In the genomic region with DNA sequence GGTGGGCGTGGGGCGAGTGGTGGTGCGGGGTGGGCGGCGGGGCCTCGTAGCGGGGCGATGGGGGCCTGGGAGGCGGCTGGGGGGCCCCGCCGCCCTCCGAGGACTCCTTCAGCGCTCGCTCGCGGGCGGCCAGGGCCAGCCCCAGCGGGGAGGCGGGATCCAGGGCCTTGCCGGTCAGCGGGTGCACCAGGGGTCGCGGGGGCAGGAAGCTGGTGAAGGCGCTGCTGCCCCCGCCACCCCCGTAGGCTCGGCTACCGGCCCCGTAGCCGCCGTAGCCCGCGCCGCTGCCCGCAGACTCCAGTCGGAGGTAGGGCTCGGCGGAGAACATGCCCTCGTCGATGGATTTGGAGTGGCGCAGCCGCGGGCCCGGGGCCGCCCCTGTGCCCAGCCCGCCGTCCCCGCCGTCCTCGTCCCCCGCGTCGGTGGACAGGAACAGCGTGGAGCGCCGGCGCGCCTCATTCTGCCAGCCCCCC, we compare ENCODE assay signal across 13 cellular contexts. TPM values are rescaled to one million over a fixed set of nuclear protein-coding genes. Genes with fewer than 3 reads are reported as not detected.
DNase-seq lines count a peak whose midpoint lies in the region; TF ChIP-seq lines count a peak whose summit lies in the region.
"Had no signal": no experiment of that assay in that cellular context is flagged by ENCODE, and none has a peak within 500 bp of the region (broad histone marks: within the 10 kb centered on the region; RNA-seq: fewer than 3 reads in every experiment).

No MANE protein-coding gene starts in this region.

- POLR2A ChIA-PET in HEK293 (lab: Yijun Ruan, JAX), result no interaction called here

- H3K27me3 ChIP-seq in endodermal cell (ENCODE audit: control insufficient read depth, insufficient read depth, low read length, poor library complexity, severe bottlenecking), result peaks cover 31% of the 10 kb centered on the region
- H3K27me3 ChIP-seq in neural progenitor cell, result peaks cover 66% of the 10 kb centered on the region

- H3K79me2 ChIP-seq in neural progenitor cell (ENCODE audit: low read depth), result no peaks in the 10 kb centered on the region

- TF ChIP-seq CTCF in HEK293 (tag by site-specific recombination; IDR thresholded peaks at IDR 0.05) (no peak), endodermal cell (conservative IDR thresholded peaks at IDR 0.05) (no peak), neural progenitor cell (IDR thresholded peaks at IDR 0.05) (no peak)

- H3K4me3 Mint-ChIP-seq in endodermal cell, result no peak overlapping the region
- no peak overlapping the region for H3K4me3 Mint-ChIP-seq in neural progenitor cell
- H3K4me3 Mint-ChIP-seq: CD8-positive, alpha-beta memory T cell had no signal

- WGBS in endodermal cell (ENCODE audit: insufficient coverage in 1 of 2, insufficient read length in 1 of 2), 2 experiments, result 57 to 78% methylated on average over 35 to 58 of the region's 58 CpGs

- no peak overlapping the region for H2AFZ ChIP-seq in neural progenitor cell (replicated peaks)

- H3K27me3 Mint-ChIP-seq in endodermal cell (ENCODE audit: insufficient read depth) (peaks cover 87% of the 10 kb centered on the region), neural progenitor cell (ENCODE audit: insufficient read depth, low read depth) (peaks cover 30% of the 10 kb centered on the region)

- H4K20me1 ChIP-seq in neural progenitor cell (ENCODE audit: low read depth), result no peaks in the 10 kb centered on the region

- H3K27ac ChIP-seq in HEK293 (ENCODE audit: extremely low read depth, low read depth, low read length) (no peak overlapping the region), endodermal cell (ENCODE audit: low read depth, low read length) (no peak overlapping the region), neural progenitor cell (no peak overlapping the region)
- H3K27ac ChIP-seq: BLaER1, SJCRH30 had no signal

- H3K27ac Mint-ChIP-seq in endodermal cell (no peak overlapping the region), neural progenitor cell (no peak overlapping the region)
- H3K27ac Mint-ChIP-seq: CD8-positive, alpha-beta memory T cell had no signal

- H3K36me3 ChIP-seq in HEK293 (ENCODE audit: control insufficient read depth in 2 of 2, insufficient read depth in 1 of 2, low read length in 2 of 2) (no peaks in the 10 kb centered on the region), endodermal cell (ENCODE audit: control insufficient read depth, insufficient read depth, low read length) (no peaks in the 10 kb centered on the region), neural progenitor cell (no peaks in the 10 kb centered on the region)
- H3K36me3 ChIP-seq: SJCRH30 had no signal

- H3K36me3 Mint-ChIP-seq in endodermal cell (ENCODE audit: low read depth), result no peaks in the 10 kb centered on the region
- H3K36me3 Mint-ChIP-seq in neural progenitor cell, result peaks cover 5% of the 10 kb centered on the region
- H3K36me3 Mint-ChIP-seq: CD8-positive, alpha-beta memory T cell had no signal

- H3K4me3 ChIP-seq in HEK293 (ENCODE audit: low read depth, low read length) (no peak overlapping the region), endodermal cell (ENCODE audit: low read length) (no peak overlapping the region), neural progenitor cell (peak overlapping the region; percentile 15)
- H3K4me3 ChIP-seq: BLaER1, SJCRH30 had no signal

- peaks cover 3% of the 10 kb centered on the region for H3K4me1 Mint-ChIP-seq in endodermal cell
- H3K4me1 Mint-ChIP-seq in neural progenitor cell, result peaks cover 17% of the 10 kb centered on the region
- H3K4me1 Mint-ChIP-seq: CD8-positive, alpha-beta memory T cell had no signal

- H3K9me3 Mint-ChIP-seq in endodermal cell (no peaks in the 10 kb centered on the region), neural progenitor cell (no peaks in the 10 kb centered on the region)

- H3K9me3 ChIP-seq in HEK293 (ENCODE audit: control insufficient read depth, insufficient read depth, low read depth, low read length), result no peaks in the 10 kb centered on the region
- H3K9me3 ChIP-seq in endodermal cell (ENCODE audit: control insufficient read depth, low read length), result no peaks in the 10 kb centered on the region
- no peaks in the 10 kb centered on the region for H3K9me3 ChIP-seq in neural progenitor cell (ENCODE audit: low read depth)
- H3K9me3 ChIP-seq: BLaER1, SJCRH30 had no signal

- no peaks in the 10 kb centered on the region for H3K4me1 ChIP-seq in HEK293 (ENCODE audit: control insufficient read depth, insufficient read depth, low read length)
- H3K4me1 ChIP-seq in endodermal cell (ENCODE audit: control insufficient read depth, insufficient read depth, low read length), result no peaks in the 10 kb centered on the region
- no peaks in the 10 kb centered on the region for H3K4me1 ChIP-seq in neural progenitor cell
- H3K4me1 ChIP-seq: SJCRH30 had no signal

- DNase-seq in endodermal cell (peak; percentile 63), neural progenitor cell (ENCODE audit: low spot score) (no peak), amygdala (lab: John Stamatoyannopoulos, UW) (no peak), NCI-H2171 (lab: John Stamatoyannopoulos, UW) (no peak), H4 (ENCODE audit: low spot score) (no peak), activated T-cell treated with anti-CD3 and anti-CD28 coated beads for 4 hours (no peak)
- DNase-seq: CD8-positive, alpha-beta memory T cell; NCI-H1417; NCI-H187 treated with DMSO at 0.1 percent for 48 hours; NCI-H446; SJCRH30 had no signal

- H3K4me2 ChIP-seq in neural progenitor cell, result peak overlapping the region; percentile 27
- H3K4me2 ChIP-seq: BLaER1 had no signal

- H3K9ac ChIP-seq in endodermal cell (ENCODE audit: extremely low read depth, low read length, poor library complexity, severe bottlenecking) (no peak overlapping the region), neural progenitor cell (no peak overlapping the region)
- H3K9ac ChIP-seq: BLaER1 had no signal

- no peaks in the 10 kb centered on the region for H3F3A ChIP-seq in neural progenitor cell (ENCODE audit: low read depth)

- CTCF ChIA-PET in HEK293 (lab: Yijun Ruan, JAX), result no interaction called here

TF ChIP-seq in HEK293, 187 proteins besides CTCF, POLR2A, EP300 and RAD21:
- TF ChIP-seq, protein P1, sequence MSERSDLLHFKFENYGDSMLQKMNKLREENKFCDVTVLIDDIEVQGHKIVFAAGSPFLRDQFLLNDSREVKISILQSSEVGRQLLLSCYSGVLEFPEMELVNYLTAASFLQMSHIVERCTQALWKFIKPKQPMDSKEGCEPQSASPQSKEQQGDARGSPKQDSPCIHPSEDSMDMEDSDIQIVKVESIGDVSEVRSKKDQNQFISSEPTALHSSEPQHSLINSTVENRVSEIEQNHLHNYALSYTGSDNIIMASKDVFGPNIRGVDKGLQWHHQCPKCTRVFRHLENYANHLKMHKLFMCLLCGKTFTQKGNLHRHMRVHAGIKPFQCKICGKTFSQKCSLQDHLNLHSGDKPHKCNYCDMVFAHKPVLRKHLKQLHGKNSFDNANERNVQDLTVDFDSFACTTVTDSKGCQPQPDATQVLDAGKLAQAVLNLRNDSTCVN (tag by site-specific recombination; optimal IDR thresholded peaks at IDR 0.05), result peak; percentile 29
- TF ChIP-seq WT1 (tag by site-specific recombination; IDR thresholded peaks at IDR 0.05) (no peak), PRDM1 (tag by site-specific recombination; IDR thresholded peaks at IDR 0.05) (no peak), GFI1B (tag by site-specific recombination; IDR thresholded peaks at IDR 0.05) (no peak), ZBTB20 (tag by site-specific recombination; IDR thresholded peaks at IDR 0.05) (no peak), ZFHX2 (tag by site-specific recombination; conservative IDR thresholded peaks at IDR 0.05) (peak; percentile 64), ZNF530 (tag by site-specific recombination; IDR thresholded peaks at IDR 0.05; ENCODE audit: low read depth) (no peak), GLIS2 (tag by site-specific recombination; IDR thresholded peaks at IDR 0.05) (no peak), ZBTB17 (tag by site-specific recombination; IDR thresholded peaks at IDR 0.05) (no peak)
- TF ChIP-seq, protein P2, sequence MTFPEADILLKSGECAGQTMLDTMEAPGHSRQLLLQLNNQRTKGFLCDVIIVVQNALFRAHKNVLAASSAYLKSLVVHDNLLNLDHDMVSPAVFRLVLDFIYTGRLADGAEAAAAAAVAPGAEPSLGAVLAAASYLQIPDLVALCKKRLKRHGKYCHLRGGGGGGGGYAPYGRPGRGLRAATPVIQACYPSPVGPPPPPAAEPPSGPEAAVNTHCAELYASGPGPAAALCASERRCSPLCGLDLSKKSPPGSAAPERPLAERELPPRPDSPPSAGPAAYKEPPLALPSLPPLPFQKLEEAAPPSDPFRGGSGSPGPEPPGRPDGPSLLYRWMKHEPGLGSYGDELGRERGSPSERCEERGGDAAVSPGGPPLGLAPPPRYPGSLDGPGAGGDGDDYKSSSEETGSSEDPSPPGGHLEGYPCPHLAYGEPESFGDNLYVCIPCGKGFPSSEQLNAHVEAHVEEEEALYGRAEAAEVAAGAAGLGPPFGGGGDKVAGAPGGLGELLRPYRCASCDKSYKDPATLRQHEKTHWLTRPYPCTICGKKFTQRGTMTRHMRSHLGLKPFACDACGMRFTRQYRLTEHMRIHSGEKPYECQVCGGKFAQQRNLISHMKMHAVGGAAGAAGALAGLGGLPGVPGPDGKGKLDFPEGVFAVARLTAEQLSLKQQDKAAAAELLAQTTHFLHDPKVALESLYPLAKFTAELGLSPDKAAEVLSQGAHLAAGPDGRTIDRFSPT (tag by site-specific recombination; IDR thresholded peaks at IDR 0.05), result no peak; the same call in 1 of the 2 replicates
TF ChIP-seq in HEK293: peak in this region for 2.

RNA-seq across cellular contexts. Expression of a gene that starts 18.6 kb away (rescaled TPM):
- total RNA-seq in endodermal cell (10 to 100 TPM; 11.3 to 26.8 TPM), neural progenitor cell (ENCODE audit: low replicate concordance) (1.3 and 6.0 TPM in 2 replicates)
- 5.3 TPM for polyA plus RNA-seq in endodermal cell (2013, experiment 1 of 2)
- polyA plus RNA-seq in endodermal cell (2013, experiment 2 of 2), result 1.7 TPM
- 5.0 and 5.3 TPM in 2 replicates for total RNA-seq in H4 (2014; rRNA removed; shearing (Covaris generic))
- total RNA-seq: CD8-positive, alpha-beta memory T cell; SJCRH30 had no signal
- polyA plus RNA-seq: CD8-positive, alpha-beta memory T cell had no signal

RNA-seq across cellular contexts. Expression of a gene that starts 28.1 kb away (rescaled TPM):
- total RNA-seq in endodermal cell, result 1 to 10 TPM; 1.7 to 1.9 TPM
- 2.7 TPM for polyA plus RNA-seq in endodermal cell (2013, experiment 1 of 2)
- 1.7 TPM for polyA plus RNA-seq in endodermal cell (2013, experiment 2 of 2)
- total RNA-seq in neural progenitor cell (ENCODE audit: low replicate concordance), result 0.41 and 1.1 TPM in 2 replicates
- total RNA-seq in H4 (2014; rRNA removed; shearing (Covaris generic)), result 1.9 and 4.5 TPM in 2 replicates

RNA-seq across cellular contexts. Expression of a gene that starts 51.8 kb away (rescaled TPM):
- 1 to 10 TPM; 1.6 to 1.9 TPM for total RNA-seq in endodermal cell
- polyA plus RNA-seq in endodermal cell (2013, experiment 1 of 2), result 11.3 TPM
- 9.8 TPM for polyA plus RNA-seq in endodermal cell (2013, experiment 2 of 2)
- 1.4 and 2.3 TPM in 2 replicates for total RNA-seq in neural progenitor cell (ENCODE audit: low replicate concordance)
- total RNA-seq in H4 (2014; rRNA removed; shearing (Covaris generic)), result 0.68 and 2.2 TPM in 2 replicates
- total RNA-seq: CD8-positive, alpha-beta memory T cell; SJCRH30 had no signal
- polyA plus RNA-seq: CD8-positive, alpha-beta memory T cell had no signal

RNA-seq across cellular contexts. Expression of a gene that starts 55.4 kb away (rescaled TPM):
- 1 to 10 TPM; 4.0 to 6.2 TPM for total RNA-seq in endodermal cell
- 5.2 TPM for polyA plus RNA-seq in endodermal cell (2013, experiment 1 of 2)
- 4.8 TPM for polyA plus RNA-seq in endodermal cell (2013, experiment 2 of 2)
- 0.09 and 3.4 TPM in 2 replicates for total RNA-seq in neural progenitor cell (ENCODE audit: low replicate concordance)
- total RNA-seq in H4 (2014; rRNA removed; shearing (Covaris generic)), result 0.45 and 4.6 TPM in 2 replicates
